ENCODE assay signal across 8 cellular contexts in the genomic region with DNA sequence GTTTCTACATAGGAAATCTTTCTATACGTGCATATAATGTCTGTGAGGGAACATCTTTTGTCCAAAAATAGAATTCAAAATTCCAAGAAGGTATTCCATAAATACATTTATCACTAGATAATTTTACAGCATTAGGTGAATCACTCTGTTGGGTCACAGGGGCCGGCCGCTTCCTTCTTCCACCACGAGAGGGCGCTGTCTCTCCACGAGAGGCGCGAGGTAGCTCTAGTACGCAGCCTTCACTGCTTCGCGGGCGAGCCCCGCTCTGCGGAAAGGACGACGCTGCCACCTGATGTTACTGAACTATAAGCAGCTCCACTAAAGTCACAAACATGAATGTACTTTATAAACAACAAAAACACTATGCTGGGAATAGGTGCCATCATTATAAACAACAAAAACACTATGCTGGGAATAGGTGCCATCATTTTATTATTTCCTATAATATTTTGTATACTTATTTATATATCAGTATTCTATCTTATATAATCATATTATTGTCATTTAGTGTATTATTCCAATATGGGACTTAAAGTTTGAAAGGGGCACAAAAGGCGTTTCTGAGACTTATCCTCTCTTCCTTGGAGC.
DNase-seq lines count a peak whose midpoint lies in the region; ATAC-seq and TF ChIP-seq lines count a peak whose summit lies in the region.

No MANE protein-coding gene starts in this region.

- H3K27me3 Mint-ChIP-seq in T-cell: no peaks in the 10 kb centered on the region
- H3K27me3 Mint-ChIP-seq in activated naive CD8-positive, alpha-beta T cell treated with anti-CD3 and anti-CD28 coated beads, Interleukin-2, amount 10 ng/mL, durations not matched to agents 7 days and 5 days: peaks cover 10% of the 10 kb centered on the region

- H3K4me1 Mint-ChIP-seq in T-cell: peaks cover 2 to 5% (median 3%) of the 10 kb centered on the region in 3 donors
- peaks cover 2% of the 10 kb centered on the region for H3K4me1 Mint-ChIP-seq in activated naive CD8-positive, alpha-beta T cell treated with anti-CD3 and anti-CD28 coated beads, Interleukin-2, amount 10 ng/mL, durations not matched to agents 7 days and 5 days

- H4K20me1 ChIP-seq in HCT116 (ENCODE audit: insufficient read depth): no peaks in the 10 kb centered on the region

- H3K27ac ChIP-seq in HCT116 (ENCODE audit: low read depth, low read length) (no peak overlapping the region), cardiac muscle cell (no peak overlapping the region), psoas muscle (no peak overlapping the region), vagina (no peak overlapping the region)

- H3K4me1 ChIP-seq in HCT116 (ENCODE audit: control insufficient read depth in 1 of 2, insufficient read depth in 2 of 2, low read length in 2 of 2) (no peaks in the 10 kb centered on the region), cardiac muscle cell (ENCODE audit: low read depth) (no peaks in the 10 kb centered on the region), psoas muscle (no peaks in the 10 kb centered on the region), vagina (no peaks in the 10 kb centered on the region)

- WGBS in psoas muscle, 3 donors: 5 to 6% (median 5%) methylated on average over 17 of the region's 17 CpGs

- H3K27ac Mint-ChIP-seq in T-cell: no peak overlapping the region
- H3K27ac Mint-ChIP-seq in activated naive CD8-positive, alpha-beta T cell treated with anti-CD3 and anti-CD28 coated beads, Interleukin-2, amount 10 ng/mL, durations not matched to agents 7 days and 5 days: no peak overlapping the region

- H2AFZ ChIP-seq in HCT116 (ENCODE audit: low read depth, low read length, poor library complexity, severe bottlenecking): no peak overlapping the region

- CTCF ChIA-PET in HCT116 (lab: Charles Lee): interaction anchor here (0.6 to 3.3 kb wide), 22 partner anchors 9 to 822 kb away, joined by 3 to 30 read pairs (median 3); no protein-coding TSS in a partner anchor
- CTCF ChIA-PET in T-cell (lab: Charles Lee): interaction anchor here (0.6 to 2.1 kb wide), 14 partner anchors 9 to 822 kb away, joined by 3 to 8 read pairs (median 4); no protein-coding TSS in a partner anchor

- ATAC-seq in HCT116: peak; percentile 97
- ATAC-seq in T-cell (replicated peaks in 1 of 4): peak; percentile 91 to 97 (median 94)
- peak; percentile 86 for ATAC-seq in activated naive CD8-positive, alpha-beta T cell treated with anti-CD3 and anti-CD28 coated beads, Interleukin-2, amount 10 ng/mL, durations not matched to agents 7 days and 5 days (ENCODE audit: low read depth)
- ATAC-seq in psoas muscle: peak; percentile 93 to 99 (median 96)

- TF ChIP-seq CTCF in HCT116 (IDR thresholded peaks at IDR 0.05 in 2 of 3, conservative IDR thresholded peaks at IDR 0.05 in 1 of 3; ENCODE audit: borderline replicate concordance in 1 of 3, insufficient read depth in 1 of 3, low read depth in 2 of 3, low read length in 2 of 3) (peak; percentile 95 to 98 (median 96)), cardiac muscle cell (IDR thresholded peaks at IDR 0.05; ENCODE audit: low read depth, low read length) (peak; percentile 98), psoas muscle (IDR thresholded peaks at IDR 0.05) (peak; percentile 100), vagina (IDR thresholded peaks at IDR 0.05) (peak; percentile 91 to 97 (median 93))

- POLR2A ChIA-PET in HCT116 (lab: Charles Lee) (interaction anchor here (1.2 kb wide), 1 partner anchor 222 kb away, joined by 3 read pairs; a partner anchor contains a TSS), T-cell (lab: Charles Lee) (interaction anchor here in 1 of 2 donors (0.6 kb wide), 1 partner anchor 714 kb away, joined by 3 read pairs; no protein-coding TSS in a partner anchor)
- POLR2A ChIA-PET in activated naive CD8-positive, alpha-beta T cell treated with anti-CD3 and anti-CD28 coated beads, Interleukin-2, amount 10 ng/mL, durations not matched to agents 7 days and 5 days (lab: Charles Lee): no interaction called here

- DNase-seq in DMS153 treated with DMSO at 0.1 percent for 48 hours (lab: John Stamatoyannopoulos, UW; ENCODE audit: unreplicated experiment): peak; percentile 80
- DNase-seq in HCT116 (ENCODE audit: low read depth, low spot score): peak; percentile 56
- DNase-seq in NCI-H146 (lab: John Stamatoyannopoulos, UW): peak; percentile 75
- DNase-seq in T-cell: peak; percentile 52 to 87 (median 78)
- DNase-seq in activated naive CD8-positive, alpha-beta T cell treated with anti-CD3 and anti-CD28 coated beads, Interleukin-2, amount 10 ng/mL, durations not matched to agents 7 days and 5 days: peak; percentile 81
- DNase-seq in cardiac muscle cell (ENCODE audit: low read depth in 1 of 2, low spot score in 1 of 2): peak; percentile 74 to 87
- DNase-seq in psoas muscle: peak; percentile 84 to 92
- DNase-seq in vagina (ENCODE audit: extremely low spot score in 2 of 2): no peak

- H3K79me2 ChIP-seq in HCT116 (ENCODE audit: insufficient read depth, low read length): no peaks in the 10 kb centered on the region

- no peak for TF ChIP-seq POLR2A in HCT116 (IDR thresholded peaks at IDR 0.05; ENCODE audit: borderline replicate concordance, extremely low read depth, insufficient read depth, insufficient read length)
- TF ChIP-seq POLR2A in vagina (IDR thresholded peaks at IDR 0.05): no peak

- H3K27me3 ChIP-seq in HCT116 (ENCODE audit: insufficient read depth, low read length) (peaks cover 15% of the 10 kb centered on the region), cardiac muscle cell (peaks cover 8% of the 10 kb centered on the region), psoas muscle (ENCODE audit: insufficient read depth in 3 of 3, low read length in 2 of 3) (no peaks in the 10 kb centered on the region), vagina (no peaks in the 10 kb centered on the region)

- H3K4me2 ChIP-seq in HCT116 (ENCODE audit: low read length): no peak overlapping the region

- H3K9me3 ChIP-seq in HCT116 (ENCODE audit: control insufficient read depth in 1 of 2, insufficient read depth in 1 of 2, low read depth in 1 of 2, low read length in 2 of 2) (no peaks in the 10 kb centered on the region), cardiac muscle cell (ENCODE audit: low read depth) (no peaks in the 10 kb centered on the region), psoas muscle (no peaks in the 10 kb centered on the region), vagina (no peaks in the 10 kb centered on the region)

- peak; percentile 96 for TF ChIP-seq RAD21 in HCT116 (IDR thresholded peaks at IDR 0.05; ENCODE audit: low read depth)

- H3K9me2 ChIP-seq in HCT116 (ENCODE audit: insufficient read depth): no peaks in the 10 kb centered on the region

- no peaks in the 10 kb centered on the region for H3K36me3 ChIP-seq in HCT116 (ENCODE audit: control insufficient read depth in 1 of 2, insufficient read depth in 2 of 2, low read length in 2 of 2)
- H3K36me3 ChIP-seq in cardiac muscle cell: no peaks in the 10 kb centered on the region
- no peaks in the 10 kb centered on the region for H3K36me3 ChIP-seq in psoas muscle (ENCODE audit: insufficient read depth in 1 of 2, low read depth in 1 of 2)
- H3K36me3 ChIP-seq in vagina: no peaks in the 10 kb centered on the region

- intact Hi-C loops in HCT116 (cut with micrococcal nuclease) (loop anchor here (1.0 to 10.0 kb wide), 4 partner anchors 262 to 826 kb away; no protein-coding TSS in a partner anchor), psoas muscle (cut with DNase I) (loop anchor here (1.0 to 10.0 kb wide), 6 partner anchors 263 to 826 kb away; no protein-coding TSS in a partner anchor), vagina (cut with DNase I) (loop anchor here (5.0 kb wide), 1 partner anchor 698 kb away; no protein-coding TSS in a partner anchor)

- no peaks in the 10 kb centered on the region for H3K36me3 Mint-ChIP-seq in T-cell
- H3K36me3 Mint-ChIP-seq in activated naive CD8-positive, alpha-beta T cell treated with anti-CD3 and anti-CD28 coated beads, Interleukin-2, amount 10 ng/mL, durations not matched to agents 7 days and 5 days: no peaks in the 10 kb centered on the region

- H3K9ac ChIP-seq in HCT116 (ENCODE audit: low read length): no peak overlapping the region

- H3K9me3 Mint-ChIP-seq in T-cell: no peaks in the 10 kb centered on the region
- no peaks in the 10 kb centered on the region for H3K9me3 Mint-ChIP-seq in activated naive CD8-positive, alpha-beta T cell treated with anti-CD3 and anti-CD28 coated beads, Interleukin-2, amount 10 ng/mL, durations not matched to agents 7 days and 5 days

- H3K4me3 Mint-ChIP-seq in T-cell: no peak overlapping the region
- H3K4me3 Mint-ChIP-seq in activated naive CD8-positive, alpha-beta T cell treated with anti-CD3 and anti-CD28 coated beads, Interleukin-2, amount 10 ng/mL, durations not matched to agents 7 days and 5 days: no peak overlapping the region

- BruUV-seq in HCT116 (replicated peaks; lab: Mats Ljungman, UMichigan): no TSS peak

- no peak overlapping the region for H3K4me3 ChIP-seq in HCT116 (replicated peaks in 1 of 2; ENCODE audit: low read depth in 1 of 2, low read length in 2 of 2)
- no peak overlapping the region for H3K4me3 ChIP-seq in cardiac muscle cell
- H3K4me3 ChIP-seq in psoas muscle: no peak overlapping the region
- no peak overlapping the region for H3K4me3 ChIP-seq in vagina

- RAD21 ChIA-PET in HCT116 (lab: Charles Lee; ENCODE audit: low non-redundant PET in 1 of 2, low total read pairs in 2 of 2, uncharacterized antibody in 2 of 2, unreplicated experiment in 2 of 2): interaction anchor here (0.5 to 1.3 kb wide), 9 partner anchors 54 to 701 kb away, joined by 3 to 4 read pairs (median 3); no protein-coding TSS in a partner anchor

TF ChIP-seq in HCT116, 20 proteins besides CTCF, POLR2A, EP300 and RAD21 (continues in another document):
- TF ChIP-seq CEBPB (IDR thresholded peaks at IDR 0.05; ENCODE audit: low read depth): no peak
- no peak for TF ChIP-seq SP1 (IDR thresholded peaks at IDR 0.05; ENCODE audit: low read depth)
- no peak for TF ChIP-seq SIN3A (IDR thresholded peaks at IDR 0.05; ENCODE audit: low read depth)

Comparison
In these comparisons a context has a peak if more than half of its experiments do, and no peak if none do; other contexts are left out.
1. DNase-seq: peak in DMS153 treated with DMSO at 0.1 percent for 48 hours (single experiment), HCT116 (single experiment), NCI-H146 (single experiment), T-cell (34 of 34), activated naive CD8-positive, alpha-beta T cell treated with anti-CD3 and anti-CD28 coated beads, Interleukin-2, amount 10 ng/mL, durations not matched to agents 7 days and 5 days (single experiment), cardiac muscle cell (2 of 2) and psoas muscle (2 of 2); none in vagina (0 of 2).
2. Peak in every context shown above with its lines, with median percentiles within 50 percentile points of each other: ATAC-seq and CTCF ChIP-seq.